Comparison of ENCODE assay signal across 24 cellular contexts in the genomic region with DNA sequence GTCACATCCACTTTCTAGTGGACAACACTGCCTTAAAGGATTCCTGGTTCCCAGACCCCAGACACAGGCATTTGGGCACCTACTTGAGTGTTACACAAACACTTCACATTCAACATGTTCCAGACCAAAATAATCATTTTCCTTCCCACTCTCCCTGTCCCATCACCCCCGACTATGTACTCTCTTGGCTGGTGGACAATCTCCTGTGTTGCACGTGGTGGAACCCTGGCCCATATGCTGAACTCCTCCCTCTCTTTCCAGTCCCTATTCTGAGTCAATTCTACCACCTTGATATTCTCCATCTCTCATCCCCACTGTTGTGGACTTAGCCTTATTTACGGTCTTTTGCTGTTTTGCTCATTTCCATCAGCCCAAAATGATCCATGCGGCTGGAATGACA.
"Had no signal": no experiment of that assay in that cellular context is flagged by ENCODE, and none has a peak within 500 bp of the region (broad histone marks: within the 10 kb centered on the region; RNA-seq: fewer than 3 reads in every experiment).

No MANE protein-coding gene starts in this region.

- H3K27me3 ChIP-seq: pancreas, right atrium auricular region, testis, thyroid gland, upper lobe of left lung, vagina had no signal

- H3K27ac ChIP-seq: left ventricle myocardium inferior, pancreas, right atrium auricular region, skin epidermis, stomach, testis, thyroid gland, transverse colon, upper lobe of left lung, vagina had no signal

- FAIRE-seq: pancreas had no signal

- H3K4me1 ChIP-seq: left ventricle myocardium inferior, pancreas, right atrium auricular region, stomach, testis, thyroid gland, transverse colon, upper lobe of left lung, vagina had no signal

- H3K9me3 Mint-ChIP-seq: mesothelial cell of epicardium; naive B cell; natural killer cell; nephron progenitor cell; stimulated activated naive B cell treated with anti-CD40 and anti-IgM and Interleukin-4, amounts not matched to agents 10 μg/mL and 1 μg/mL and 100 μg/mL, for 72 hours had no signal

- DNase-seq: islet precursor cell; left ventricle myocardium inferior; mesendoderm; naive B cell; natural killer cell; nephron progenitor cell; pancreas; stimulated activated CD4-positive, alpha-beta T cell treated with anti-CD3 and anti-CD28 coated beads, Interleukin-12 subunit alpha, Interleukin-12 subunit beta, amount 100 ng/mL, for 4 hours; stimulated activated CD4-positive, alpha-beta T cell treated with anti-CD3 and anti-CD28 coated beads, Interleukin-15, amount 100 ng/mL, for 24 hours; stimulated activated CD4-positive, alpha-beta T cell treated with anti-CD3 and anti-CD28 coated beads, Interleukin-2, amount 100 ng/mL, for 24 hours; stimulated activated CD4-positive, alpha-beta T cell treated with anti-CD3 and anti-CD28 coated beads, Interleukin-4, amount 100 ng/mL, for 1 hour; stimulated activated naive B cell treated with anti-CD40 and anti-IgM and Interleukin-4, amounts not matched to agents 10 μg/mL and 1 μg/mL and 100 μg/mL, for 72 hours; stimulated activated naive CD8-positive, alpha-beta T cell treated with anti-CD3 and anti-CD28 coated beads, Interleukin-15, Interleukin-2, amounts not matched to agents 100 U/mL and 50 U/mL, for 24 hours; stomach; testis; thyroid gland; transverse colon; upper lobe of left lung had no signal

- H3K4me3 Mint-ChIP-seq: mesothelial cell of epicardium; naive B cell; natural killer cell; nephron progenitor cell; stimulated activated naive B cell treated with anti-CD40 and anti-IgM and Interleukin-4, amounts not matched to agents 10 μg/mL and 1 μg/mL and 100 μg/mL, for 72 hours had no signal

- H3K4me3 ChIP-seq: left ventricle myocardium inferior, lung, pancreas, right atrium auricular region, skin epidermis, stomach, testis, thyroid gland, transverse colon, upper lobe of left lung, vagina had no signal

- ATAC-seq: natural killer cell; pancreas; sciatic nerve; stimulated activated naive B cell treated with anti-CD40 and anti-IgM and Interleukin-4, amounts not matched to agents 10 μg/mL and 1 μg/mL and 100 μg/mL, for 72 hours; stimulated activated naive CD8-positive, alpha-beta T cell treated with anti-CD3 and anti-CD28 coated beads, Interleukin-15, Interleukin-2, amounts not matched to agents 100 U/mL and 50 U/mL, for 24 hours had no signal

- H3K9me3 ChIP-seq: left ventricle myocardium inferior, pancreas, right atrium auricular region, stomach, testis, thyroid gland, transverse colon, upper lobe of left lung, vagina had no signal

- H3K36me3 ChIP-seq: left ventricle myocardium inferior, pancreas, right atrium auricular region, stomach, thyroid gland, transverse colon, upper lobe of left lung, vagina had no signal

- H3K4me1 Mint-ChIP-seq: natural killer cell had no signal

- H3K27ac Mint-ChIP-seq: mesothelial cell of epicardium; natural killer cell; nephron progenitor cell; stimulated activated naive B cell treated with anti-CD40 and anti-IgM and Interleukin-4, amounts not matched to agents 10 μg/mL and 1 μg/mL and 100 μg/mL, for 72 hours had no signal

- H3K36me3 Mint-ChIP-seq: mesothelial cell of epicardium; naive B cell; natural killer cell; stimulated activated naive B cell treated with anti-CD40 and anti-IgM and Interleukin-4, amounts not matched to agents 10 μg/mL and 1 μg/mL and 100 μg/mL, for 72 hours had no signal
